ENCODE assay signal across 8 cellular contexts in genomic region chr17:7479139-7479388, GRCh38. TPM values are rescaled to one million over a fixed set of nuclear protein-coding genes. Genes with fewer than 3 reads are reported as not detected.
A peak's percentile ranks its signal among the peaks of the same experiment; 100 is the strongest.
DNase-seq lines count a peak whose midpoint lies in the region; ATAC-seq lines count a peak whose summit lies in the region.
"Had no signal": no experiment of that assay in that cellular context is flagged by ENCODE, and none has a peak within 500 bp of the region (broad histone marks: within the 10 kb centered on the region; RNA-seq: fewer than 3 reads in every experiment).

No MANE protein-coding gene starts in this region.

- H3K4me1 Mint-ChIP-seq in activated T-helper 2 cell treated with anti-CD3 and anti-CD28 coated beads, Interferon-gamma antibody, Interleukin-2, Interleukin-4, amounts not matched to agents 10 μg/mL and 5 μg/mL and 100 μg/mL, durations not matched to agents 14 hours and 24 hours and 36 hours (ENCODE audit: low read depth): peaks cover 47% of the 10 kb centered on the region
- H3K4me1 Mint-ChIP-seq in stimulated activated naive B cell treated with anti-CD40 and anti-IgM and Interleukin-4, amounts not matched to agents 10 μg/mL and 1 μg/mL and 100 μg/mL, for 72 hours: peaks cover 51 to 68% of the 10 kb centered on the region in 2 donors

- H3K27ac Mint-ChIP-seq in activated T-helper 2 cell treated with anti-CD3 and anti-CD28 coated beads, Interferon-gamma antibody, Interleukin-2, Interleukin-4, amounts not matched to agents 10 μg/mL and 5 μg/mL and 100 μg/mL, durations not matched to agents 14 hours and 24 hours and 36 hours: peak overlapping the region; percentile 56
- H3K27ac Mint-ChIP-seq in stimulated activated naive B cell treated with anti-CD40 and anti-IgM and Interleukin-4, amounts not matched to agents 10 μg/mL and 1 μg/mL and 100 μg/mL, for 72 hours: peak overlapping the region; percentile 77

- no peaks in the 10 kb centered on the region for H3K27me3 Mint-ChIP-seq in activated T-helper 2 cell treated with anti-CD3 and anti-CD28 coated beads, Interferon-gamma antibody, Interleukin-2, Interleukin-4, amounts not matched to agents 10 μg/mL and 5 μg/mL and 100 μg/mL, durations not matched to agents 14 hours and 24 hours and 36 hours (ENCODE audit: low read depth)
- no peaks in the 10 kb centered on the region for H3K27me3 Mint-ChIP-seq in stimulated activated naive B cell treated with anti-CD40 and anti-IgM and Interleukin-4, amounts not matched to agents 10 μg/mL and 1 μg/mL and 100 μg/mL, for 72 hours

- no peaks in the 10 kb centered on the region for H3K27me3 ChIP-seq in HUES6 (ENCODE audit: control insufficient read depth, insufficient read depth, low read length)

- H3K9me3 ChIP-seq in HUES6 (ENCODE audit: control insufficient read depth, insufficient read depth, low read depth, low read length): no peaks in the 10 kb centered on the region
- H3K9me3 ChIP-seq in iPS-18c (ENCODE audit: control insufficient read depth, insufficient read depth, low read length): no peaks in the 10 kb centered on the region

- H3K36me3 ChIP-seq in HUES6 (ENCODE audit: control insufficient read depth, insufficient read depth, low read length): no peaks in the 10 kb centered on the region

- peak overlapping the region; percentile 72 for H3K9ac ChIP-seq in HUES6 (ENCODE audit: low read length)

- no peak for DNase-seq in activated T-helper 2 cell treated with anti-CD3 and anti-CD28 coated beads, Interferon-gamma antibody, Interleukin-2, Interleukin-4, amounts not matched to agents 10 μg/mL and 5 μg/mL and 100 μg/mL, durations not matched to agents 14 hours and 24 hours and 36 hours (ENCODE audit: low spot score)
- DNase-seq in stimulated activated naive B cell treated with anti-CD40 and anti-IgM and Interleukin-4, amounts not matched to agents 10 μg/mL and 1 μg/mL and 100 μg/mL, for 72 hours: no peak
- no peak for DNase-seq in midbrain (lab: John Stamatoyannopoulos, UW)
- no peak for DNase-seq in SKM-1 treated with dmso at 0.1 percent for 144 hours (lab: John Stamatoyannopoulos, UW; ENCODE audit: unreplicated experiment)
- DNase-seq in 8988T: no peak

- H3K9me3 Mint-ChIP-seq in activated T-helper 2 cell treated with anti-CD3 and anti-CD28 coated beads, Interferon-gamma antibody, Interleukin-2, Interleukin-4, amounts not matched to agents 10 μg/mL and 5 μg/mL and 100 μg/mL, durations not matched to agents 14 hours and 24 hours and 36 hours: no peaks in the 10 kb centered on the region
- H3K9me3 Mint-ChIP-seq in stimulated activated naive B cell treated with anti-CD40 and anti-IgM and Interleukin-4, amounts not matched to agents 10 μg/mL and 1 μg/mL and 100 μg/mL, for 72 hours: no peaks in the 10 kb centered on the region

- peak overlapping the region; percentile 50; the same call in 1 of the 2 replicates for H3K27ac ChIP-seq in HUES6 (ENCODE audit: low read depth, low read length)

- peaks cover 4% of the 10 kb centered on the region for H3K36me3 Mint-ChIP-seq in activated T-helper 2 cell treated with anti-CD3 and anti-CD28 coated beads, Interferon-gamma antibody, Interleukin-2, Interleukin-4, amounts not matched to agents 10 μg/mL and 5 μg/mL and 100 μg/mL, durations not matched to agents 14 hours and 24 hours and 36 hours (ENCODE audit: low read depth)
- peaks cover 3 to 6% of the 10 kb centered on the region in 2 donors for H3K36me3 Mint-ChIP-seq in stimulated activated naive B cell treated with anti-CD40 and anti-IgM and Interleukin-4, amounts not matched to agents 10 μg/mL and 1 μg/mL and 100 μg/mL, for 72 hours

- H3K4me3 Mint-ChIP-seq in activated T-helper 2 cell treated with anti-CD3 and anti-CD28 coated beads, Interferon-gamma antibody, Interleukin-2, Interleukin-4, amounts not matched to agents 10 μg/mL and 5 μg/mL and 100 μg/mL, durations not matched to agents 14 hours and 24 hours and 36 hours (ENCODE audit: low read depth): peak overlapping the region; percentile 92
- H3K4me3 Mint-ChIP-seq in stimulated activated naive B cell treated with anti-CD40 and anti-IgM and Interleukin-4, amounts not matched to agents 10 μg/mL and 1 μg/mL and 100 μg/mL, for 72 hours: peak overlapping the region; percentile 88 to 93

- no peak for ATAC-seq in stimulated activated naive B cell treated with anti-CD40 and anti-IgM and Interleukin-4, amounts not matched to agents 10 μg/mL and 1 μg/mL and 100 μg/mL, for 72 hours (replicated peaks)

- H3K4me3 ChIP-seq in HUES6 (ENCODE audit: low read depth, low read length): peak overlapping the region; percentile 66
- H3K4me3 ChIP-seq in iPS-18c (ENCODE audit: insufficient read depth, low read depth, low read length): peak overlapping the region; percentile 81

- H3K4me1 ChIP-seq in HUES6 (ENCODE audit: control insufficient read depth, insufficient read depth, low read length): peaks cover 44% of the 10 kb centered on the region

- intact Hi-C loops in activated T-helper 2 cell treated with anti-CD3 and anti-CD28 coated beads, Interferon-gamma antibody, Interleukin-2, Interleukin-4, amounts not matched to agents 10 μg/mL and 5 μg/mL and 100 μg/mL, durations not matched to agents 14 hours and 24 hours and 36 hours (cut with micrococcal nuclease): no loop called here

RNA-seq across cellular contexts. Expression of gene ZBTB4, which starts 0.4 kb away (rescaled TPM):
- 20.2 and 20.3 TPM in 2 replicates for total RNA-seq in activated T-helper 2 cell treated with anti-CD3 and anti-CD28 coated beads, Interferon-gamma antibody, Interleukin-2, Interleukin-4, amounts not matched to agents 10 μg/mL and 5 μg/mL and 100 μg/mL, durations not matched to agents 14 hours and 24 hours and 36 hours

RNA-seq across cellular contexts. Expression of gene SLC35G6, which starts 2.2 kb away (rescaled TPM):
- total RNA-seq in activated T-helper 2 cell treated with anti-CD3 and anti-CD28 coated beads, Interferon-gamma antibody, Interleukin-2, Interleukin-4, amounts not matched to agents 10 μg/mL and 5 μg/mL and 100 μg/mL, durations not matched to agents 14 hours and 24 hours and 36 hours: not detected in 2 replicates
- total RNA-seq: HT1080 had no signal

RNA-seq across cellular contexts. Expression of gene POLR2A, which starts 5.1 kb away (rescaled TPM):
- total RNA-seq in activated T-helper 2 cell treated with anti-CD3 and anti-CD28 coated beads, Interferon-gamma antibody, Interleukin-2, Interleukin-4, amounts not matched to agents 10 μg/mL and 5 μg/mL and 100 μg/mL, durations not matched to agents 14 hours and 24 hours and 36 hours: 247 and 261 TPM in 2 replicates

RNA-seq across cellular contexts. Expression of gene CHRNB1, which starts 34.2 kb away (rescaled TPM):
- 6.6 and 6.9 TPM in 2 replicates for total RNA-seq in activated T-helper 2 cell treated with anti-CD3 and anti-CD28 coated beads, Interferon-gamma antibody, Interleukin-2, Interleukin-4, amounts not matched to agents 10 μg/mL and 5 μg/mL and 100 μg/mL, durations not matched to agents 14 hours and 24 hours and 36 hours

RNA-seq across cellular contexts. Expression of gene FGF11, which starts 39.8 kb away (rescaled TPM):
- 4.8 and 6.1 TPM in 2 replicates for total RNA-seq in activated T-helper 2 cell treated with anti-CD3 and anti-CD28 coated beads, Interferon-gamma antibody, Interleukin-2, Interleukin-4, amounts not matched to agents 10 μg/mL and 5 μg/mL and 100 μg/mL, durations not matched to agents 14 hours and 24 hours and 36 hours
